In genomic region chr2:127414855-127415592, GRCh38 we compare ENCODE assay signal across 1 cellular context.
TF ChIP-seq lines count a peak whose summit lies in the region.

No MANE protein-coding gene starts in this region.

TF ChIP-seq in HepG2, 621 proteins besides CTCF, POLR2A, EP300 and RAD21 (continued from another document and continues in another):
- TF ChIP-seq MLX (CRISPR knock-in tag; IDR thresholded peaks at IDR 0.05): no peak
- TF ChIP-seq NFATC3 (CRISPR knock-in tag; IDR thresholded peaks at IDR 0.05): no peak
- TF ChIP-seq, protein P1, sequence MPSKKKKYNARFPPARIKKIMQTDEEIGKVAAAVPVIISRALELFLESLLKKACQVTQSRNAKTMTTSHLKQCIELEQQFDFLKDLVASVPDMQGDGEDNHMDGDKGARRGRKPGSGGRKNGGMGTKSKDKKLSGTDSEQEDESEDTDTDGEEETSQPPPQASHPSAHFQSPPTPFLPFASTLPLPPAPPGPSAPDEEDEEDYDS (CRISPR knock-in tag; IDR thresholded peaks at IDR 0.05): peak; percentile 58; the same call in 1 of the 2 replicates
- no peak for TF ChIP-seq ZBTB1 (CRISPR knock-in tag; IDR thresholded peaks at IDR 0.05; ENCODE audit: borderline replicate concordance)
- TF ChIP-seq, protein P2, sequence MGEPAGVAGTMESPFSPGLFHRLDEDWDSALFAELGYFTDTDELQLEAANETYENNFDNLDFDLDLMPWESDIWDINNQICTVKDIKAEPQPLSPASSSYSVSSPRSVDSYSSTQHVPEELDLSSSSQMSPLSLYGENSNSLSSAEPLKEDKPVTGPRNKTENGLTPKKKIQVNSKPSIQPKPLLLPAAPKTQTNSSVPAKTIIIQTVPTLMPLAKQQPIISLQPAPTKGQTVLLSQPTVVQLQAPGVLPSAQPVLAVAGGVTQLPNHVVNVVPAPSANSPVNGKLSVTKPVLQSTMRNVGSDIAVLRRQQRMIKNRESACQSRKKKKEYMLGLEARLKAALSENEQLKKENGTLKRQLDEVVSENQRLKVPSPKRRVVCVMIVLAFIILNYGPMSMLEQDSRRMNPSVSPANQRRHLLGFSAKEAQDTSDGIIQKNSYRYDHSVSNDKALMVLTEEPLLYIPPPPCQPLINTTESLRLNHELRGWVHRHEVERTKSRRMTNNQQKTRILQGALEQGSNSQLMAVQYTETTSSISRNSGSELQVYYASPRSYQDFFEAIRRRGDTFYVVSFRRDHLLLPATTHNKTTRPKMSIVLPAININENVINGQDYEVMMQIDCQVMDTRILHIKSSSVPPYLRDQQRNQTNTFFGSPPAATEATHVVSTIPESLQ (CRISPR knock-in tag; conservative IDR thresholded peaks at IDR 0.05): 0 out of 2 replicates have a peak, but pooled peaks have one; percentile 38
- no peak for TF ChIP-seq CEBPB (IDR thresholded peaks at IDR 0.05; ENCODE audit: borderline replicate concordance, low read depth, low read length)
- peak; percentile 49; the same call in 1 of the 2 replicates for TF ChIP-seq MIXL1 (CRISPR knock-in tag; IDR thresholded peaks at IDR 0.05)
- TF ChIP-seq ZNF432 (CRISPR knock-in tag; IDR thresholded peaks at IDR 0.05; ENCODE audit: borderline replicate concordance): no peak
- TF ChIP-seq ZNF12 (CRISPR knock-in tag; IDR thresholded peaks at IDR 0.05): no peak; the same call in 1 of the 2 replicates
- no peak for TF ChIP-seq U2AF1 (optimal IDR thresholded peaks at IDR 0.05; ENCODE audit: low read depth, low read length)
- TF ChIP-seq, protein P3, sequence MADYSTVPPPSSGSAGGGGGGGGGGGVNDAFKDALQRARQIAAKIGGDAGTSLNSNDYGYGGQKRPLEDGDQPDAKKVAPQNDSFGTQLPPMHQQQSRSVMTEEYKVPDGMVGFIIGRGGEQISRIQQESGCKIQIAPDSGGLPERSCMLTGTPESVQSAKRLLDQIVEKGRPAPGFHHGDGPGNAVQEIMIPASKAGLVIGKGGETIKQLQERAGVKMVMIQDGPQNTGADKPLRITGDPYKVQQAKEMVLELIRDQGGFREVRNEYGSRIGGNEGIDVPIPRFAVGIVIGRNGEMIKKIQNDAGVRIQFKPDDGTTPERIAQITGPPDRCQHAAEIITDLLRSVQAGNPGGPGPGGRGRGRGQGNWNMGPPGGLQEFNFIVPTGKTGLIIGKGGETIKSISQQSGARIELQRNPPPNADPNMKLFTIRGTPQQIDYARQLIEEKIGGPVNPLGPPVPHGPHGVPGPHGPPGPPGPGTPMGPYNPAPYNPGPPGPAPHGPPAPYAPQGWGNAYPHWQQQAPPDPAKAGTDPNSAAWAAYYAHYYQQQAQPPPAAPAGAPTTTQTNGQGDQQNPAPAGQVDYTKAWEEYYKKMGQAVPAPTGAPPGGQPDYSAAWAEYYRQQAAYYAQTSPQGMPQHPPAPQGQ (CRISPR knock-in tag; IDR thresholded peaks at IDR 0.05; ENCODE audit: borderline replicate concordance): peak; percentile 33; the same call in 1 of the 2 replicates
- no peak for TF ChIP-seq FOXM1 (CRISPR knock-in tag; IDR thresholded peaks at IDR 0.05)
- no peak for TF ChIP-seq ZNF326 (CRISPR knock-in tag; IDR thresholded peaks at IDR 0.05; ENCODE audit: borderline replicate concordance)
- TF ChIP-seq ZNF607 (CRISPR knock-in tag; IDR thresholded peaks at IDR 0.05; ENCODE audit: borderline replicate concordance): 0 out of 2 replicates have a peak, but pooled peaks have one; percentile 17
- TF ChIP-seq ZNF337 (CRISPR knock-in tag; IDR thresholded peaks at IDR 0.05; ENCODE audit: borderline replicate concordance, low read depth): no peak
- TF ChIP-seq, protein P4, sequence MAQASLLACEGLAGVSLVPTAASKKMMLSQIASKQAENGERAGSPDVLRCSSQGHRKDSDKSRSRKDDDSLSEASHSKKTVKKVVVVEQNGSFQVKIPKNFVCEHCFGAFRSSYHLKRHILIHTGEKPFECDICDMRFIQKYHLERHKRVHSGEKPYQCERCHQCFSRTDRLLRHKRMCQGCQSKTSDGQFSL (CRISPR knock-in tag; IDR thresholded peaks at IDR 0.05): no peak; the same call in 1 of the 2 replicates
- TF ChIP-seq FOXP1 (IDR thresholded peaks at IDR 0.05): no peak
- TF ChIP-seq FOXP1 (CRISPR knock-in tag; IDR thresholded peaks at IDR 0.05): peak; percentile 24; the same call in 1 of the 2 replicates
- peak; percentile 83 for TF ChIP-seq ERF (CRISPR knock-in tag; IDR thresholded peaks at IDR 0.05)
- TF ChIP-seq ZFP41 (CRISPR knock-in tag; IDR thresholded peaks at IDR 0.05; ENCODE audit: borderline replicate concordance): no peak
- TF ChIP-seq, protein P5, sequence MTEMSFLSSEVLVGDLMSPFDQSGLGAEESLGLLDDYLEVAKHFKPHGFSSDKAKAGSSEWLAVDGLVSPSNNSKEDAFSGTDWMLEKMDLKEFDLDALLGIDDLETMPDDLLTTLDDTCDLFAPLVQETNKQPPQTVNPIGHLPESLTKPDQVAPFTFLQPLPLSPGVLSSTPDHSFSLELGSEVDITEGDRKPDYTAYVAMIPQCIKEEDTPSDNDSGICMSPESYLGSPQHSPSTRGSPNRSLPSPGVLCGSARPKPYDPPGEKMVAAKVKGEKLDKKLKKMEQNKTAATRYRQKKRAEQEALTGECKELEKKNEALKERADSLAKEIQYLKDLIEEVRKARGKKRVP (CRISPR knock-in tag; IDR thresholded peaks at IDR 0.05): no peak
- TF ChIP-seq PAX8 (CRISPR knock-in tag; IDR thresholded peaks at IDR 0.05; ENCODE audit: borderline replicate concordance): no peak; the same call in 1 of the 2 replicates
- TF ChIP-seq, protein P6, sequence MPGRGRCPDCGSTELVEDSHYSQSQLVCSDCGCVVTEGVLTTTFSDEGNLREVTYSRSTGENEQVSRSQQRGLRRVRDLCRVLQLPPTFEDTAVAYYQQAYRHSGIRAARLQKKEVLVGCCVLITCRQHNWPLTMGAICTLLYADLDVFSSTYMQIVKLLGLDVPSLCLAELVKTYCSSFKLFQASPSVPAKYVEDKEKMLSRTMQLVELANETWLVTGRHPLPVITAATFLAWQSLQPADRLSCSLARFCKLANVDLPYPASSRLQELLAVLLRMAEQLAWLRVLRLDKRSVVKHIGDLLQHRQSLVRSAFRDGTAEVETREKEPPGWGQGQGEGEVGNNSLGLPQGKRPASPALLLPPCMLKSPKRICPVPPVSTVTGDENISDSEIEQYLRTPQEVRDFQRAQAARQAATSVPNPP (CRISPR knock-in tag; IDR thresholded peaks at IDR 0.05): 0 out of 2 replicates have a peak, but pooled peaks have one; percentile 47
- no peak for TF ChIP-seq NPAS2 (CRISPR knock-in tag; IDR thresholded peaks at IDR 0.05; ENCODE audit: borderline replicate concordance)
- TF ChIP-seq, protein P7, sequence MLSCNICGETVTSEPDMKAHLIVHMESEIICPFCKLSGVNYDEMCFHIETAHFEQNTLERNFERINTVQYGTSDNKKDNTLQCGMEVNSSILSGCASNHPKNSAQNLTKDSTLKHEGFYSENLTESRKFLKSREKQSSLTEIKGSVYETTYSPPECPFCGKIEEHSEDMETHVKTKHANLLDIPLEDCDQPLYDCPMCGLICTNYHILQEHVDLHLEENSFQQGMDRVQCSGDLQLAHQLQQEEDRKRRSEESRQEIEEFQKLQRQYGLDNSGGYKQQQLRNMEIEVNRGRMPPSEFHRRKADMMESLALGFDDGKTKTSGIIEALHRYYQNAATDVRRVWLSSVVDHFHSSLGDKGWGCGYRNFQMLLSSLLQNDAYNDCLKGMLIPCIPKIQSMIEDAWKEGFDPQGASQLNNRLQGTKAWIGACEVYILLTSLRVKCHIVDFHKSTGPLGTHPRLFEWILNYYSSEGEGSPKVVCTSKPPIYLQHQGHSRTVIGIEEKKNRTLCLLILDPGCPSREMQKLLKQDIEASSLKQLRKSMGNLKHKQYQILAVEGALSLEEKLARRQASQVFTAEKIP (CRISPR knock-in tag; IDR thresholded peaks at IDR 0.05; ENCODE audit: borderline replicate concordance): no peak
- no peak for TF ChIP-seq MZF1 (CRISPR knock-in tag; IDR thresholded peaks at IDR 0.05; ENCODE audit: borderline replicate concordance)
- TF ChIP-seq TEAD2 (CRISPR knock-in tag; IDR thresholded peaks at IDR 0.05): no peak
- peak; percentile 42; the same call in 1 of the 2 replicates for TF ChIP-seq ZNF761 (CRISPR knock-in tag; conservative IDR thresholded peaks at IDR 0.05)
- TF ChIP-seq HNF4A (CRISPR knock-in tag; IDR thresholded peaks at IDR 0.05): peak; percentile 77
- 0 out of 2 replicates have a peak, but pooled peaks have one; percentile 53 for TF ChIP-seq ZNF318 (CRISPR knock-in tag; IDR thresholded peaks at IDR 0.05)
- no peak for TF ChIP-seq ZNF33A (CRISPR knock-in tag; IDR thresholded peaks at IDR 0.05; ENCODE audit: borderline replicate concordance)
